10 cellular contexts compared by ENCODE assay signal in genomic region chr6:35487653-35488516, GRCh38. TPM values are rescaled to one million over a fixed set of nuclear protein-coding genes. Genes with fewer than 3 reads are reported as not detected.
DNase-seq lines count a peak whose midpoint lies in the region; ATAC-seq and FAIRE-seq lines count a peak whose summit lies in the region.
"Had no signal": no experiment of that assay in that cellular context is flagged by ENCODE, and none has a peak within 500 bp of the region (broad histone marks: within the 10 kb centered on the region; RNA-seq: fewer than 3 reads in every experiment).

No MANE protein-coding gene starts in this region.

- peaks cover 5% of the 10 kb centered on the region for H3K4me1 ChIP-seq in thymus (ENCODE audit: control insufficient read depth, insufficient read depth, low read length)

- WGBS in thymus: 34% methylated on average over 9 of the region's 9 CpGs

- FAIRE-seq in HTR-8/SVneo (lab: Jason Lieb, UNC): no peak

- no peak for ATAC-seq in HG02610 (IDR thresholded peaks at IDR 0.05; ENCODE audit: unreplicated experiment)

- H3K9me3 ChIP-seq in thymus (ENCODE audit: control insufficient read depth): no peaks in the 10 kb centered on the region

- H3K36me3 ChIP-seq in thymus (ENCODE audit: control insufficient read depth, insufficient read depth): no peaks in the 10 kb centered on the region

- H3K4me3 ChIP-seq in thymus (ENCODE audit: low read length): no peak overlapping the region

- H3K27ac ChIP-seq in thymus (ENCODE audit: low read depth): peak overlapping the region; percentile 15

- DNase-seq in HTR-8/SVneo (ENCODE audit: insufficient read length, low spot score) (peak; percentile 41), SW480 (ENCODE audit: low spot score) (peak; percentile 55), islet precursor cell (peak; percentile 79), NCI-H524 (lab: John Stamatoyannopoulos, UW) (no peak), COLO668 (lab: John Stamatoyannopoulos, UW; ENCODE audit: unreplicated experiment) (no peak)
- no peak for DNase-seq in stimulated activated naive CD4-positive, alpha-beta T cell (lab: John Stamatoyannopoulos, UW)
- DNase-seq: activated naive CD8-positive, alpha-beta T cell treated with anti-CD3 and anti-CD28 coated beads, Interleukin-2, amount 10 ng/mL, durations not matched to agents 7 days and 5 days; NCI-H446 had no signal

- no peaks in the 10 kb centered on the region for H3K27me3 ChIP-seq in thymus (ENCODE audit: control insufficient read depth, insufficient read depth)

RNA-seq across cellular contexts. Expression of gene TEAD3, which starts 9.0 kb away (rescaled TPM):
- polyA plus RNA-seq in thymus: 13.6 TPM

RNA-seq across cellular contexts. Expression of gene RPL10A, which starts 19.7 kb away (rescaled TPM):
- polyA plus RNA-seq in thymus: 1,878 TPM

RNA-seq across cellular contexts. Expression of gene TULP1, which starts 24.8 kb away (rescaled TPM):
- polyA plus RNA-seq in thymus: 0.52 TPM

RNA-seq across cellular contexts. Expression of gene FANCE, which starts 35.7 kb away (rescaled TPM):
- polyA plus RNA-seq in thymus: 8.4 TPM

Comparison
In these comparisons a context has a peak if more than half of its experiments do, and no peak if none do; other contexts are left out.
1. DNase-seq: peak in HTR-8/SVneo (single experiment), SW480 (single experiment) and islet precursor cell (single experiment); none in NCI-H524 (0 of 2), stimulated activated naive CD4-positive, alpha-beta T cell (0 of 6) and COLO668 (single experiment).